Comparison of ENCODE assay signal across 11 cellular contexts in the genomic region with DNA sequence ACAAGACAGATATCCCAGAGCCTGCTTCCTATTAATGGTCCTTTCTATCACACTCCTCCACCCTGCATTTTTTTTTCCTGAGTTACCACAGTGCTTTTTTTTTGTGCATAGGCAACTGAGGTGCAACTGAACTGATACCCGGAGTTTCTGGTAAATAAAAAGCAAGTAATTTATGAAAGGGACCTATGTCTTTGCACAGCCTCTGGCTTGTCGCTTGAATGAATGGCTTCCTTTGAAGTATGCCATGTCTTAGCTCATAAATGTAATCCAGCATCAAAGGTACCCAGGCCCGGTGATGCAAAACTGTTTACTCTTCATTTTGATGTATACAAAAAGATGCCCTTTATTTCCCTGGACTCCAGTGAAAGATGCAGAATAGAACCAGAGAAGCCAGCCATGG. TPM values are rescaled to one million over a fixed set of nuclear protein-coding genes. Genes with fewer than 3 reads are reported as not detected.
"Had no signal": no experiment of that assay in that cellular context is flagged by ENCODE, and none has a peak within 500 bp of the region (broad histone marks: within the 10 kb centered on the region; RNA-seq: fewer than 3 reads in every experiment).

No MANE protein-coding gene starts in this region.

- H3K27ac ChIP-seq: GM23248, HL-60 had no signal

- H2AFZ ChIP-seq: GM23248 had no signal

- H3K4me3 ChIP-seq: GM23248, HAP-1, K562 had no signal

- H3K27ac Mint-ChIP-seq: HFFc6 had no signal

- H3K4me1 ChIP-seq: HAP-1 had no signal

- H3K4me3 Mint-ChIP-seq: HFFc6 had no signal

- ATAC-seq: HCT116, K562 had no signal

- DNase-seq: GM23248, H7, HFFc6, IMR-90, KG1 had no signal

- FAIRE-seq: HTR-8/SVneo, K562 had no signal

- H3K9me3 ChIP-seq: HAP-1 had no signal

- H3K9me3 Mint-ChIP-seq: HFFc6 had no signal

- H3K36me3 ChIP-seq: HAP-1 had no signal

- H3K9ac ChIP-seq: GM23248 had no signal

RNA-seq across cellular contexts. Expression of gene GSX1, which starts 31.8 kb away (rescaled TPM):
- total RNA-seq: GM23248, H4, H7, HFFc6, IMR-90, K562 had no signal
- polyA plus RNA-seq: GM23248, IMR-90, K562 had no signal
